ENCODE assay signal across 14 cellular contexts in the genomic region with DNA sequence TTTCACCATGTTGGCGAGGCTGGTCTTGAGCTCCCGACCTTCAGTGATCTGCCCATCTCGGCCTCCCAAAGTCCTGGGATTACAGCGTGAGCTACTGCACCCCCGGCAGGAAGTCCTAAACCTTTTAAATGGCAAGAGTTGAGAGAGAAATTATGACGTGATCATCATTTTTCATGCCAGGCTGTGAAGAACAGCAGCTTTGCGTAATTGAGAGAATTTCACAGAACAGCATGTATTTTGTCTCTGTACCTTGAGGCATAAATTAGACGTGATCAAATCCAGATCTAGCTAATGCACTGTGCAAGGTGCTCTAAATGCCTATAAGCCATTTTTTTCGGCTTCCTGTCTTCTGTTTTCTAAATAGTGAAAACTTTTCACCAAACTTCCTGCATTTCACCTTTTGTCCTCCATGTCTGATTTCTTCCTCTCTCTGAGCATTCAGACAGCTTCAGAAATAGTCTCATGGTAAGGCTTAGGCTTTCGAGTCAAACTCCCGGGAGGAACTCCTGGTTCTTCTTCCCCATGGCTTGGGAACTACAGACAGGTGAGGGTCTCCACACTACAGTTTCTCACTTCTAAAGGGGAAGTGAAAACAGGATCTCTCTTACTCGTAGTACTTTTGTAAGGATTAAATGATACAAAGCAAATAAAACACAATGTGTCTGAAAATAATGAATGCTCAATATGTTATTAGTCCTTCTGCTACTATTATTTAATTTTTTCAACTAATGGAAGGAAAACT. TPM values are rescaled to one million over a fixed set of nuclear protein-coding genes. Genes with fewer than 3 reads are reported as not detected.
A peak's percentile ranks its signal among the peaks of the same experiment; 100 is the strongest.
DNase-seq lines count a peak whose midpoint lies in the region; ATAC-seq and TF ChIP-seq lines count a peak whose summit lies in the region.
"Had no signal": no experiment of that assay in that cellular context is flagged by ENCODE, and none has a peak within 500 bp of the region (broad histone marks: within the 10 kb centered on the region; RNA-seq: fewer than 3 reads in every experiment).

No MANE protein-coding gene starts in this region.

- H3K27ac ChIP-seq in OCI-LY7 (ENCODE audit: low read depth, low read length, poor library complexity, severe bottlenecking) (no peak overlapping the region), right cardiac atrium (ENCODE audit: low read length) (no peak overlapping the region), SJCRH30 (no peak overlapping the region)
- H3K27ac ChIP-seq: transverse colon had no signal

- CTCF ChIA-PET in activated CD4-positive, alpha-beta T cell treated with anti-CD3 and anti-CD28 coated beads, Interleukin-2, amount 10 ng/mL, durations not matched to agents 7 days and 5 days (lab: Charles Lee) = interaction anchor here (0.9 to 1.7 kb wide), 4 partner anchors 10 to 186 kb away, joined by 3 to 6 read pairs (median 3); no protein-coding TSS in a partner anchor
- CTCF ChIA-PET in OCI-LY7 (lab: Charles Lee; ENCODE audit: unreplicated experiment) = no interaction called here

- H3K27me3 ChIP-seq in right cardiac atrium (ENCODE audit: control insufficient read depth, insufficient read depth) = no peaks in the 10 kb centered on the region
- no peaks in the 10 kb centered on the region for H3K27me3 ChIP-seq in SJCRH30
- H3K27me3 ChIP-seq: transverse colon had no signal

- no peaks in the 10 kb centered on the region for H4K20me1 ChIP-seq in OCI-LY7 (ENCODE audit: insufficient read depth, low read length)

- H3K36me3 Mint-ChIP-seq in activated CD4-positive, alpha-beta T cell treated with anti-CD3 and anti-CD28 coated beads, Interleukin-2, amount 10 ng/mL, durations not matched to agents 7 days and 5 days (ENCODE audit: low read depth) = peaks cover 7% of the 10 kb centered on the region
- H3K36me3 Mint-ChIP-seq in brain = no peaks in the 10 kb centered on the region
- no peaks in the 10 kb centered on the region for H3K36me3 Mint-ChIP-seq in stimulated activated effector memory CD8-positive, alpha-beta T cell treated with anti-CD3 and anti-CD28 coated beads, Interleukin-12 subunit alpha, Interleukin-12 subunit beta, amount 100 ng/mL, for 72 hours

- TF ChIP-seq CTCF in OCI-LY7 (conservative IDR thresholded peaks at IDR 0.05; ENCODE audit: low read length) = no peak
- TF ChIP-seq CTCF in brain (conservative IDR thresholded peaks at IDR 0.05) = no peak

- POLR2A ChIA-PET in activated CD4-positive, alpha-beta T cell treated with anti-CD3 and anti-CD28 coated beads, Interleukin-2, amount 10 ng/mL, durations not matched to agents 7 days and 5 days (lab: Charles Lee) = interaction anchor here (0.6 kb wide), 1 partner anchor 181 kb away, joined by 3 read pairs; no protein-coding TSS in a partner anchor
- POLR2A ChIA-PET in OCI-LY7 (lab: Charles Lee) = interaction anchor here (0.6 kb wide), 2 partner anchors 16 to 70 kb away, joined by 3 read pairs; no protein-coding TSS in a partner anchor

- H3K27ac Mint-ChIP-seq in activated CD4-positive, alpha-beta T cell treated with anti-CD3 and anti-CD28 coated beads, Interleukin-2, amount 10 ng/mL, durations not matched to agents 7 days and 5 days = peak overlapping the region; percentile 79
- peak overlapping the region; percentile 35 to 84 (median 67) for H3K27ac Mint-ChIP-seq in brain
- H3K27ac Mint-ChIP-seq in stimulated activated effector memory CD8-positive, alpha-beta T cell treated with anti-CD3 and anti-CD28 coated beads, Interleukin-12 subunit alpha, Interleukin-12 subunit beta, amount 100 ng/mL, for 72 hours = peak overlapping the region; percentile 78

- DNase-seq in activated CD4-positive, alpha-beta T cell treated with anti-CD3 and anti-CD28 coated beads, Interleukin-2, amount 10 ng/mL, durations not matched to agents 7 days and 5 days = no peak
- no peak for DNase-seq in activated CD4-positive, alpha-beta T cell treated with anti-CD3 and anti-CD28 coated beads, Interleukin-2, amount 50 U/mL, for 4 hours
- DNase-seq in OCI-LY7 (ENCODE audit: low spot score) = no peak
- DNase-seq in stimulated activated effector memory CD8-positive, alpha-beta T cell treated with anti-CD3 and anti-CD28 coated beads, Interleukin-12 subunit alpha, Interleukin-12 subunit beta, amount 100 ng/mL, for 72 hours (ENCODE audit: low spot score in 2 of 2) = no peak
- no peak for DNase-seq in activated gamma-delta T cell (lab: John Stamatoyannopoulos, UW)
- no peak for DNase-seq in right cardiac atrium
- DNase-seq in SJCRH30 = no peak
- DNase-seq: erythroblast, midbrain, MM.1S, NCI-H446 treated with DMSO at 0.1 percent for 48 hours, SIG-M5, transverse colon had no signal

- peaks cover 9% of the 10 kb centered on the region for H3K4me1 ChIP-seq in OCI-LY7 (ENCODE audit: insufficient read depth, low read length, poor library complexity, severe bottlenecking)
- peaks cover 5% of the 10 kb centered on the region for H3K4me1 ChIP-seq in right cardiac atrium (ENCODE audit: control insufficient read depth, insufficient read depth, low read length)
- peaks cover 33% of the 10 kb centered on the region for H3K4me1 ChIP-seq in SJCRH30

- H2AFZ ChIP-seq in OCI-LY7 (ENCODE audit: low read length) = no peak overlapping the region

- BruUV-seq in OCI-LY7 (replicated peaks; lab: Mats Ljungman, UMichigan) = no TSS peak

- H3K36me3 ChIP-seq in OCI-LY7 (ENCODE audit: insufficient read depth, low read length) (no peaks in the 10 kb centered on the region), SJCRH30 (no peaks in the 10 kb centered on the region)
- H3K36me3 ChIP-seq: transverse colon had no signal

- ATAC-seq in stimulated activated effector memory CD8-positive, alpha-beta T cell treated with anti-CD3 and anti-CD28 coated beads, Interleukin-12 subunit alpha, Interleukin-12 subunit beta, amount 100 ng/mL, for 72 hours = no peak
- no peak for ATAC-seq in right cardiac atrium

- WGBS in right cardiac atrium = 85% methylated on average over 12 of the region's 12 CpGs

- no peaks in the 10 kb centered on the region for H3K79me2 ChIP-seq in OCI-LY7 (ENCODE audit: insufficient read depth, low read depth, low read length)

- H3K4me3 Mint-ChIP-seq in activated CD4-positive, alpha-beta T cell treated with anti-CD3 and anti-CD28 coated beads, Interleukin-2, amount 10 ng/mL, durations not matched to agents 7 days and 5 days = peak overlapping the region; percentile 11
- no peak overlapping the region for H3K4me3 Mint-ChIP-seq in brain
- H3K4me3 Mint-ChIP-seq in stimulated activated effector memory CD8-positive, alpha-beta T cell treated with anti-CD3 and anti-CD28 coated beads, Interleukin-12 subunit alpha, Interleukin-12 subunit beta, amount 100 ng/mL, for 72 hours = peak overlapping the region; percentile 45

- peaks cover 22% of the 10 kb centered on the region for H3K4me1 Mint-ChIP-seq in activated CD4-positive, alpha-beta T cell treated with anti-CD3 and anti-CD28 coated beads, Interleukin-2, amount 10 ng/mL, durations not matched to agents 7 days and 5 days
- H3K4me1 Mint-ChIP-seq in brain = peaks cover 82% of the 10 kb centered on the region
- H3K4me1 Mint-ChIP-seq in stimulated activated effector memory CD8-positive, alpha-beta T cell treated with anti-CD3 and anti-CD28 coated beads, Interleukin-12 subunit alpha, Interleukin-12 subunit beta, amount 100 ng/mL, for 72 hours = peaks cover 49% of the 10 kb centered on the region

- H3K9me3 ChIP-seq in OCI-LY7 (ENCODE audit: low read length) (no peaks in the 10 kb centered on the region), right cardiac atrium (ENCODE audit: control insufficient read depth, low read length) (no peaks in the 10 kb centered on the region), SJCRH30 (replicated peaks) (no peaks in the 10 kb centered on the region)
- H3K9me3 ChIP-seq: transverse colon had no signal

- intact Hi-C loops in OCI-LY7 (cut with micrococcal nuclease; ENCODE audit: unreplicated experiment) = no loop called here
- intact Hi-C loops in right cardiac atrium (cut with DNase I) = no loop called here

- H3K27me3 Mint-ChIP-seq in activated CD4-positive, alpha-beta T cell treated with anti-CD3 and anti-CD28 coated beads, Interleukin-2, amount 10 ng/mL, durations not matched to agents 7 days and 5 days = no peaks in the 10 kb centered on the region
- H3K27me3 Mint-ChIP-seq in brain = no peaks in the 10 kb centered on the region

- peaks cover 2% of the 10 kb centered on the region for H3K9me3 Mint-ChIP-seq in activated CD4-positive, alpha-beta T cell treated with anti-CD3 and anti-CD28 coated beads, Interleukin-2, amount 10 ng/mL, durations not matched to agents 7 days and 5 days
- no peaks in the 10 kb centered on the region for H3K9me3 Mint-ChIP-seq in brain
- H3K9me3 Mint-ChIP-seq in stimulated activated effector memory CD8-positive, alpha-beta T cell treated with anti-CD3 and anti-CD28 coated beads, Interleukin-12 subunit alpha, Interleukin-12 subunit beta, amount 100 ng/mL, for 72 hours = no peaks in the 10 kb centered on the region

- peak overlapping the region; percentile 25; the same call in 1 of the 2 replicates for H3K4me2 ChIP-seq in OCI-LY7 (ENCODE audit: low read length)

- H3K4me3 ChIP-seq in OCI-LY7 (ENCODE audit: low read depth, low read length, poor library complexity, severe bottlenecking) (no peak overlapping the region), right cardiac atrium (ENCODE audit: low read length) (no peak overlapping the region), SJCRH30 (no peak overlapping the region)
- H3K4me3 ChIP-seq: transverse colon had no signal

- no peaks in the 10 kb centered on the region for H3K9me2 ChIP-seq in OCI-LY7 (ENCODE audit: insufficient read depth, low read length)

RNA-seq across cellular contexts. Expression of a gene that starts 51.0 kb away (rescaled TPM):
- 10 to 100 TPM; 10.9 to 12.6 TPM for total RNA-seq in activated CD4-positive, alpha-beta T cell treated with anti-CD3 and anti-CD28 coated beads, Interleukin-2, amount 10 ng/mL, durations not matched to agents 7 days and 5 days
- total RNA-seq in OCI-LY7 (2014; rRNA removed; shearing (Covaris generic)) = 6.4 and 8.2 TPM in 2 replicates
- total RNA-seq in OCI-LY7 (2022) = 18.1 and 18.5 TPM in 2 replicates
- 2.8 TPM for polyA plus RNA-seq in brain (ENCODE audit: insufficient read depth, low read depth, low replicate concordance)
- 1 to 10 TPM; 4.9 to 7.9 (median 6.4) TPM for total RNA-seq in right cardiac atrium
- 2.6 TPM for polyA plus RNA-seq in right cardiac atrium
- total RNA-seq in SJCRH30 (2014; rRNA removed; shearing (Covaris generic)) = 11.2 and 13.2 TPM in 2 replicates

Comparison
In these comparisons a context has a peak if more than half of its experiments do, and no peak if none do; other contexts are left out.
1. H3K4me3 Mint-ChIP-seq: peak in activated CD4-positive, alpha-beta T cell treated with anti-CD3 and anti-CD28 coated beads, Interleukin-2, amount 10 ng/mL, durations not matched to agents 7 days and 5 days (single experiment) and stimulated activated effector memory CD8-positive, alpha-beta T cell treated with anti-CD3 and anti-CD28 coated beads, Interleukin-12 subunit alpha, Interleukin-12 subunit beta, amount 100 ng/mL, for 72 hours (single experiment); none in brain (0 of 5).
2. Peak in every context shown above with its lines, with median percentiles within 50 percentile points of each other: H3K27ac Mint-ChIP-seq.